31 cellular contexts compared by ENCODE assay signal in genomic region chr14:34723867-34724266, GRCh38.
"Had no signal": no experiment of that assay in that cellular context is flagged by ENCODE, and none has a peak within 500 bp of the region (broad histone marks: within the 10 kb centered on the region; RNA-seq: fewer than 3 reads in every experiment).

No MANE protein-coding gene starts in this region.

- ATAC-seq: activated CD4-positive, alpha-beta T cell treated with anti-CD3 and anti-CD28 coated beads for 36 hours; activated CD8-positive, alpha-beta memory T cell treated with anti-CD3 and anti-CD28 coated beads, Interleukin-2, amount 10 ng/mL, durations not matched to agents 7 days and 5 days; activated CD8-positive, alpha-beta T cell treated with anti-CD3 and anti-CD28 coated beads, Interleukin-2, amount 10 ng/mL, durations not matched to agents 7 days and 5 days; activated naive CD4-positive, alpha-beta T cell treated with anti-CD3 and anti-CD28 coated beads, Interleukin-2, amount 50 U/mL, for 72 hours; esophagus mucosa; foreskin keratinocyte; heart left ventricle had no signal

- H3K9me3 ChIP-seq: gastrocnemius medialis, heart left ventricle had no signal

- H3K4me3 Mint-ChIP-seq: activated CD4-positive, alpha-beta memory T cell treated with anti-CD3 and anti-CD28 coated beads for 36 hours; activated CD4-positive, alpha-beta T cell treated with anti-CD3 and anti-CD28 coated beads for 36 hours; activated CD4-positive, alpha-beta T cell treated with anti-CD3 and anti-CD28 coated beads, Interleukin-2, amount 10 ng/mL, durations not matched to agents 24 days and 14 days; activated CD8-positive, alpha-beta memory T cell treated with anti-CD3 and anti-CD28 coated beads, Interleukin-2, amount 10 ng/mL, durations not matched to agents 7 days and 5 days; activated CD8-positive, alpha-beta T cell treated with anti-CD3 and anti-CD28 coated beads, Interleukin-2, amount 10 ng/mL, durations not matched to agents 7 days and 5 days; activated naive CD4-positive, alpha-beta T cell treated with anti-CD3 and anti-CD28 coated beads, Interleukin-2, amount 10 ng/mL, durations not matched to agents 7 days and 5 days; activated naive CD8-positive, alpha-beta T cell treated with anti-CD3 and anti-CD28 coated beads, Interleukin-2, amount 10 ng/mL, durations not matched to agents 7 days and 5 days; activated T-helper 1 cell treated with anti-CD3 and anti-CD28 coated beads, Interleukin-12 subunit alpha, Interleukin-12 subunit beta, Interleukin-2, Interleukin-4 antibody, amounts not matched to agents 30 ng/mL and 10 ng/mL and 1 ng/mL, durations not matched to agents 14 hours and 24 hours and 36 hours; central memory CD8-positive, alpha-beta T cell; dendritic cell treated with granulocyte-macrophage colony-stimulating factor and Interleukin-4, amounts not matched to agents 40 ng/mL and 50 ng/mL, for 4 days; endodermal cell had no signal

- H3K4me1 Mint-ChIP-seq: activated naive CD4-positive, alpha-beta T cell treated with anti-CD3 and anti-CD28 coated beads, Interleukin-2, amount 10 ng/mL, durations not matched to agents 7 days and 5 days; activated naive CD8-positive, alpha-beta T cell treated with anti-CD3 and anti-CD28 coated beads, Interleukin-2, amount 10 ng/mL, durations not matched to agents 7 days and 5 days; central memory CD8-positive, alpha-beta T cell had no signal

- H3K36me3 ChIP-seq: brain microvascular endothelial cell, gastrocnemius medialis, heart left ventricle had no signal

- H3K27ac Mint-ChIP-seq: activated CD4-positive, alpha-beta memory T cell treated with anti-CD3 and anti-CD28 coated beads for 36 hours; activated CD4-positive, alpha-beta T cell treated with anti-CD3 and anti-CD28 coated beads for 36 hours; activated CD4-positive, alpha-beta T cell treated with anti-CD3 and anti-CD28 coated beads, Interleukin-2, amount 10 ng/mL, durations not matched to agents 24 days and 14 days; activated CD8-positive, alpha-beta memory T cell treated with anti-CD3 and anti-CD28 coated beads, Interleukin-2, amount 10 ng/mL, durations not matched to agents 7 days and 5 days; activated CD8-positive, alpha-beta T cell treated with anti-CD3 and anti-CD28 coated beads, Interleukin-2, amount 10 ng/mL, durations not matched to agents 7 days and 5 days; activated naive CD4-positive, alpha-beta T cell treated with anti-CD3 and anti-CD28 coated beads, Interleukin-2, amount 10 ng/mL, durations not matched to agents 7 days and 5 days; activated naive CD4-positive, alpha-beta T cell treated with anti-CD3 and anti-CD28 coated beads, Interleukin-2, amount 50 U/mL, for 72 hours; activated naive CD8-positive, alpha-beta T cell treated with anti-CD3 and anti-CD28 coated beads, Interleukin-2, amount 10 ng/mL, durations not matched to agents 7 days and 5 days; activated T-helper 1 cell treated with anti-CD3 and anti-CD28 coated beads, Interleukin-12 subunit alpha, Interleukin-12 subunit beta, Interleukin-2, Interleukin-4 antibody, amounts not matched to agents 30 ng/mL and 10 ng/mL and 1 ng/mL, durations not matched to agents 14 hours and 24 hours and 36 hours; dendritic cell treated with granulocyte-macrophage colony-stimulating factor and Interleukin-4, amounts not matched to agents 40 ng/mL and 50 ng/mL, for 4 days; endodermal cell had no signal

- H3K9me3 Mint-ChIP-seq: activated CD4-positive, alpha-beta memory T cell treated with anti-CD3 and anti-CD28 coated beads for 36 hours; activated CD4-positive, alpha-beta T cell treated with anti-CD3 and anti-CD28 coated beads, Interleukin-2, amount 10 ng/mL, durations not matched to agents 24 days and 14 days; activated naive CD4-positive, alpha-beta T cell treated with anti-CD3 and anti-CD28 coated beads, Interleukin-2, amount 10 ng/mL, durations not matched to agents 7 days and 5 days; activated naive CD4-positive, alpha-beta T cell treated with anti-CD3 and anti-CD28 coated beads, Interleukin-2, amount 50 U/mL, for 72 hours; activated naive CD8-positive, alpha-beta T cell treated with anti-CD3 and anti-CD28 coated beads, Interleukin-2, amount 10 ng/mL, durations not matched to agents 7 days and 5 days; activated T-helper 1 cell treated with anti-CD3 and anti-CD28 coated beads, Interleukin-12 subunit alpha, Interleukin-12 subunit beta, Interleukin-2, Interleukin-4 antibody, amounts not matched to agents 30 ng/mL and 10 ng/mL and 1 ng/mL, durations not matched to agents 14 hours and 24 hours and 36 hours; central memory CD8-positive, alpha-beta T cell; dendritic cell treated with granulocyte-macrophage colony-stimulating factor and Interleukin-4, amounts not matched to agents 40 ng/mL and 50 ng/mL, for 4 days; endodermal cell had no signal

- H3K36me3 Mint-ChIP-seq: activated CD4-positive, alpha-beta memory T cell treated with anti-CD3 and anti-CD28 coated beads for 36 hours; activated CD8-positive, alpha-beta memory T cell treated with anti-CD3 and anti-CD28 coated beads, Interleukin-2, amount 10 ng/mL, durations not matched to agents 7 days and 5 days; activated naive CD4-positive, alpha-beta T cell treated with anti-CD3 and anti-CD28 coated beads, Interleukin-2, amount 10 ng/mL, durations not matched to agents 7 days and 5 days; activated naive CD4-positive, alpha-beta T cell treated with anti-CD3 and anti-CD28 coated beads, Interleukin-2, amount 50 U/mL, for 72 hours; activated naive CD8-positive, alpha-beta T cell treated with anti-CD3 and anti-CD28 coated beads, Interleukin-2, amount 10 ng/mL, durations not matched to agents 7 days and 5 days had no signal

- H3K27me3 ChIP-seq: brain microvascular endothelial cell, dorsolateral prefrontal cortex, foreskin keratinocyte, gastrocnemius medialis, heart left ventricle had no signal

- DNase-seq: activated CD4-positive, alpha-beta memory T cell treated with anti-CD3 and anti-CD28 coated beads for 36 hours; activated CD4-positive, alpha-beta T cell treated with anti-CD3 and anti-CD28 coated beads for 36 hours; activated CD4-positive, alpha-beta T cell treated with anti-CD3 and anti-CD28 coated beads, Interleukin-2, amount 10 ng/mL, durations not matched to agents 24 days and 14 days; activated CD4-positive, CD25-positive, alpha-beta regulatory T cell; activated CD4-positive, CD25-positive, alpha-beta regulatory T cell treated with anti-CD3 and anti-CD28 coated beads, Interleukin-2, amount 50 U/mL, for 72 hours; activated CD8-positive, alpha-beta memory T cell treated with anti-CD3 and anti-CD28 coated beads, Interleukin-2, amount 10 ng/mL, durations not matched to agents 7 days and 5 days; activated CD8-positive, alpha-beta memory T cell treated with anti-CD3 and anti-CD28 coated beads, Interleukin-2, amount 50 U/mL, for 4 hours; activated CD8-positive, alpha-beta T cell treated with anti-CD3 and anti-CD28 coated beads, Interleukin-2, amount 10 ng/mL, durations not matched to agents 7 days and 5 days; activated gamma-delta T cell; activated naive CD4-positive, alpha-beta T cell; activated naive CD4-positive, alpha-beta T cell treated with anti-CD3 and anti-CD28 coated beads, Interleukin-2, amount 10 ng/mL, durations not matched to agents 7 days and 5 days; activated naive CD8-positive, alpha-beta T cell treated with anti-CD3 and anti-CD28 coated beads, Interleukin-2, amount 10 ng/mL, durations not matched to agents 7 days and 5 days; activated T-cell treated with anti-CD3 and anti-CD28 coated beads, Interleukin-2, amount 50 U/mL, for 1 hour; activated T-cell treated with anti-CD3 and anti-CD28 coated beads, Interleukin-2, amount 50 U/mL, for 48 hours; brain microvascular endothelial cell; dorsolateral prefrontal cortex; effector memory CD4-positive, alpha-beta T cell; endodermal cell; foreskin keratinocyte; gastrocnemius medialis; glutamatergic neuron; heart left ventricle; hypothalamus had no signal

- FAIRE-seq: astrocyte, bronchial epithelial cell had no signal

- H3K4me1 ChIP-seq: foreskin keratinocyte had no signal

- H3K27me3 Mint-ChIP-seq: activated CD4-positive, alpha-beta memory T cell treated with anti-CD3 and anti-CD28 coated beads for 36 hours; activated CD4-positive, alpha-beta T cell treated with anti-CD3 and anti-CD28 coated beads for 36 hours; activated naive CD4-positive, alpha-beta T cell treated with anti-CD3 and anti-CD28 coated beads, Interleukin-2, amount 10 ng/mL, durations not matched to agents 7 days and 5 days; central memory CD8-positive, alpha-beta T cell; dendritic cell treated with granulocyte-macrophage colony-stimulating factor and Interleukin-4, amounts not matched to agents 40 ng/mL and 50 ng/mL, for 4 days had no signal

- H3K4me3 ChIP-seq: coronary artery, gastrocnemius medialis, heart left ventricle had no signal

- H3K27ac ChIP-seq: brain microvascular endothelial cell, coronary artery, foreskin keratinocyte, gastrocnemius medialis, heart left ventricle had no signal
